20 cellular contexts compared by ENCODE assay signal in genomic region chr16:15837761-15838160, GRCh38. TPM values are rescaled to one million over a fixed set of nuclear protein-coding genes. Genes with fewer than 3 reads are reported as not detected.
"Had no signal": no experiment of that assay in that cellular context is flagged by ENCODE, and none has a peak within 500 bp of the region (broad histone marks: within the 10 kb centered on the region; RNA-seq: fewer than 3 reads in every experiment).

No MANE protein-coding gene starts in this region.

- H3K27me3 ChIP-seq: ovary, thyroid gland, upper lobe of right lung had no signal

- H3K36me3 ChIP-seq: cardiac muscle cell, heart left ventricle, ovary, thyroid gland, upper lobe of right lung had no signal

- H3K27ac ChIP-seq: cardiac muscle cell, ovary, thyroid gland, upper lobe of right lung had no signal

- H3K4me1 ChIP-seq: thyroid gland had no signal

- H3K4me3 Mint-ChIP-seq: natural killer cell; neural crest cell; stimulated activated naive B cell treated with anti-CD40 and anti-IgM and Interleukin-4, amounts not matched to agents 10 μg/mL and 1 μg/mL and 100 μg/mL, for 72 hours; stimulated activated naive CD8-positive, alpha-beta T cell treated with anti-CD3 and anti-CD28 coated beads, Interleukin-15, amount 100 ng/mL, for 72 hours had no signal

- DNase-seq: cerebellar nuclear complex; dermis blood vessel endothelial cell; foreskin melanocyte; heart left ventricle; hippocampal formation; kidney glomerular epithelial cell; mucosa of descending colon; natural killer cell; ovary; right cardiac atrium; stimulated activated CD4-positive, alpha-beta T cell treated with anti-CD3 and anti-CD28 coated beads, Interleukin-4, amount 100 ng/mL, for 24 hours; stimulated activated naive B cell treated with anti-CD40 and anti-IgM and Interleukin-4, amounts not matched to agents 10 μg/mL and 1 μg/mL and 100 μg/mL, for 72 hours; stimulated activated naive CD8-positive, alpha-beta T cell treated with anti-CD3 and anti-CD28 coated beads, Interleukin-15, amount 100 ng/mL, for 72 hours; thyroid gland; upper lobe of right lung had no signal

- H3K27ac Mint-ChIP-seq: natural killer cell; stimulated activated naive B cell treated with anti-CD40 and anti-IgM and Interleukin-4, amounts not matched to agents 10 μg/mL and 1 μg/mL and 100 μg/mL, for 72 hours; stimulated activated naive CD8-positive, alpha-beta T cell treated with anti-CD3 and anti-CD28 coated beads, Interleukin-15, amount 100 ng/mL, for 72 hours had no signal

- H3K9me3 Mint-ChIP-seq: natural killer cell; neural crest cell; stimulated activated naive B cell treated with anti-CD40 and anti-IgM and Interleukin-4, amounts not matched to agents 10 μg/mL and 1 μg/mL and 100 μg/mL, for 72 hours; stimulated activated naive CD8-positive, alpha-beta T cell treated with anti-CD3 and anti-CD28 coated beads, Interleukin-15, amount 100 ng/mL, for 72 hours had no signal

- H3K36me3 Mint-ChIP-seq: natural killer cell; stimulated activated naive B cell treated with anti-CD40 and anti-IgM and Interleukin-4, amounts not matched to agents 10 μg/mL and 1 μg/mL and 100 μg/mL, for 72 hours had no signal

- H3K9me3 ChIP-seq: heart left ventricle, mucosa of descending colon, ovary, thyroid gland, upper lobe of right lung had no signal

- H3K4me1 Mint-ChIP-seq: natural killer cell, neural crest cell had no signal

- H3K27me3 Mint-ChIP-seq: stimulated activated naive CD8-positive, alpha-beta T cell treated with anti-CD3 and anti-CD28 coated beads, Interleukin-15, amount 100 ng/mL, for 72 hours had no signal

- H3K4me3 ChIP-seq: cardiac muscle cell, heart left ventricle, mucosa of descending colon, ovary, smooth muscle cell, thyroid gland, upper lobe of right lung had no signal

- H3K4me2 ChIP-seq: smooth muscle cell had no signal

RNA-seq across cellular contexts. Expression of gene MYH11, which starts 19.1 kb away (rescaled TPM):
- total RNA-seq: dermis blood vessel endothelial cell, epithelial cell of proximal tubule, glomerular endothelial cell, smooth muscle cell had no signal
